2 cellular contexts compared by ENCODE assay signal in the genomic region with DNA sequence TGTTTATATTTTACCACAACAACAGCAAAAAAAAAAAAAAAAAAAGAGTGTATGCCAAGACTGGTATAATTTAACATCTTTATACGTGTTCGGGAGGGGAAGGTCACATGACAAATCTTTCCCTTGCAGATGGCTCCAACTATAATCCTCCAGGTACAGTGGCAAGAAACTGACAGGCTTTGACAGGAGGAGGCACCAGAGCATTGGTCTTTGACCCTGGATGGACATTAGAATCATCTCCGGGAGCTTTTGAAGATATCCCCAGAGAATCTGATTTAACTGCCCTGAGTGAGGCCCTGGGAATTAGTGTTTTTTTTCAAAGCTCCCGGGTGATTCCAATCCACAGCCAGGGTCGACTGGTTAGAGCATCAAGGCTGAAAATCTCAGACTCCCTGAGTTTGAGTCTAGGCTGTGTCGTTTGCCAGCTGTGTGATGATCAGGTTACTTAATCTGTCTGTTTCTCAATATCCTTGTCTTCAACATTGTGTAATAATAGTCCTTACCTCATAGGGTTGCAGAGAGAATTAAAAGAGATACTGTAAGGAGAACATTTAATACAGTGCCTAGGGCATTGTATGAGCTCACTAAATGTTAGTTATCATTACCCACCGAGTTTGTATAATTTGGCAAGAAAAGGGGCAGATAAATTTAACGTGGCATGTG.
TF ChIP-seq lines count a peak whose summit lies in the region.

No MANE protein-coding gene starts in this region.

TF ChIP-seq in K562, 482 proteins besides CTCF, POLR2A, EP300 and RAD21:
- no peak for TF ChIP-seq POLR2B (IDR thresholded peaks at IDR 0.05; ENCODE audit: low read depth, partially characterized antibody)
- TF ChIP-seq ZNF311 (CRISPR knock-in tag; IDR thresholded peaks at IDR 0.05) = no peak
- no peak for TF ChIP-seq ZNF696 (CRISPR knock-in tag; conservative IDR thresholded peaks at IDR 0.05)
- TF ChIP-seq, protein P1, sequence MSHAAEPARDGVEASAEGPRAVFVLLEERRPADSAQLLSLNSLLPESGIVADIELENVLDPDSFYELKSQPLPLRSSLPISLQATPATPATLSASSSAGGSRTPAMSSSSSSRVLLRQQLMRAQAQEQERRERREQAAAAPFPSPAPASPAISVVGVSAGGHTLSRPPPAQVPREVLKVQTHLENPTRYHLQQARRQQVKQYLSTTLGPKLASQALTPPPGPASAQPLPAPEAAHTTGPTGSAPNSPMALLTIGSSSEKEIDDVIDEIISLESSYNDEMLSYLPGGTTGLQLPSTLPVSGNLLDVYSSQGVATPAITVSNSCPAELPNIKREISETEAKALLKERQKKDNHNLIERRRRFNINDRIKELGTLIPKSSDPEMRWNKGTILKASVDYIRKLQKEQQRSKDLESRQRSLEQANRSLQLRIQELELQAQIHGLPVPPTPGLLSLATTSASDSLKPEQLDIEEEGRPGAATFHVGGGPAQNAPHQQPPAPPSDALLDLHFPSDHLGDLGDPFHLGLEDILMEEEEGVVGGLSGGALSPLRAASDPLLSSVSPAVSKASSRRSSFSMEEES (CRISPR knock-in tag; IDR thresholded peaks at IDR 0.05) = peak; percentile 56
- TF ChIP-seq, protein P2, sequence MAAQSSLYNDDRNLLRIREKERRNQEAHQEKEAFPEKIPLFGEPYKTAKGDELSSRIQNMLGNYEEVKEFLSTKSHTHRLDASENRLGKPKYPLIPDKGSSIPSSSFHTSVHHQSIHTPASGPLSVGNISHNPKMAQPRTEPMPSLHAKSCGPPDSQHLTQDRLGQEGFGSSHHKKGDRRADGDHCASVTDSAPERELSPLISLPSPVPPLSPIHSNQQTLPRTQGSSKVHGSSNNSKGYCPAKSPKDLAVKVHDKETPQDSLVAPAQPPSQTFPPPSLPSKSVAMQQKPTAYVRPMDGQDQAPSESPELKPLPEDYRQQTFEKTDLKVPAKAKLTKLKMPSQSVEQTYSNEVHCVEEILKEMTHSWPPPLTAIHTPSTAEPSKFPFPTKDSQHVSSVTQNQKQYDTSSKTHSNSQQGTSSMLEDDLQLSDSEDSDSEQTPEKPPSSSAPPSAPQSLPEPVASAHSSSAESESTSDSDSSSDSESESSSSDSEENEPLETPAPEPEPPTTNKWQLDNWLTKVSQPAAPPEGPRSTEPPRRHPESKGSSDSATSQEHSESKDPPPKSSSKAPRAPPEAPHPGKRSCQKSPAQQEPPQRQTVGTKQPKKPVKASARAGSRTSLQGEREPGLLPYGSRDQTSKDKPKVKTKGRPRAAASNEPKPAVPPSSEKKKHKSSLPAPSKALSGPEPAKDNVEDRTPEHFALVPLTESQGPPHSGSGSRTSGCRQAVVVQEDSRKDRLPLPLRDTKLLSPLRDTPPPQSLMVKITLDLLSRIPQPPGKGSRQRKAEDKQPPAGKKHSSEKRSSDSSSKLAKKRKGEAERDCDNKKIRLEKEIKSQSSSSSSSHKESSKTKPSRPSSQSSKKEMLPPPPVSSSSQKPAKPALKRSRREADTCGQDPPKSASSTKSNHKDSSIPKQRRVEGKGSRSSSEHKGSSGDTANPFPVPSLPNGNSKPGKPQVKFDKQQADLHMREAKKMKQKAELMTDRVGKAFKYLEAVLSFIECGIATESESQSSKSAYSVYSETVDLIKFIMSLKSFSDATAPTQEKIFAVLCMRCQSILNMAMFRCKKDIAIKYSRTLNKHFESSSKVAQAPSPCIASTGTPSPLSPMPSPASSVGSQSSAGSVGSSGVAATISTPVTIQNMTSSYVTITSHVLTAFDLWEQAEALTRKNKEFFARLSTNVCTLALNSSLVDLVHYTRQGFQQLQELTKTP (IDR thresholded peaks at IDR 0.05; ENCODE audit: low read depth in 1 of 2, partially characterized antibody in 2 of 2) = no peak
- TF ChIP-seq ZBTB1 (CRISPR knock-in tag; IDR thresholded peaks at IDR 0.05; ENCODE audit: borderline replicate concordance, low read depth) = no peak
- peak; percentile 40; the same call in 1 of the 2 replicates for TF ChIP-seq RAD51 (IDR thresholded peaks at IDR 0.05; ENCODE audit: borderline replicate concordance, low read depth)
- TF ChIP-seq CEBPB (tag; IDR thresholded peaks at IDR 0.05) = peak; percentile 70
- TF ChIP-seq CEBPG (CRISPR knock-in tag; IDR thresholded peaks at IDR 0.05) = no peak
- peak in 1 of 2 experiments; percentile 7; a peak in 1 of 4 replicates for TF ChIP-seq CEBPG (tag; conservative IDR thresholded peaks at IDR 0.05 in 1 of 2, IDR thresholded peaks at IDR 0.05 in 1 of 2)
- 0 out of 2 replicates have a peak, but pooled peaks have one; percentile 36 for TF ChIP-seq TOE1 (IDR thresholded peaks at IDR 0.05; ENCODE audit: borderline replicate concordance)
- TF ChIP-seq TOE1 (CRISPR knock-in tag; IDR thresholded peaks at IDR 0.05; ENCODE audit: borderline replicate concordance, low read depth) = no peak
TF ChIP-seq in K562: peak in this region for 5.

TF ChIP-seq in liver, 16 proteins besides CTCF, POLR2A, EP300 and RAD21:
- TF ChIP-seq TAF1 (conservative IDR thresholded peaks at IDR 0.05) = no peak
- peak; percentile 18 to 45 for TF ChIP-seq HNF4A (conservative IDR thresholded peaks at IDR 0.05)
